Comparison of ENCODE assay signal across 10 cellular contexts in genomic region chr5:67160985-67161384, GRCh38. TPM values are rescaled to one million over a fixed set of nuclear protein-coding genes. Genes with fewer than 3 reads are reported as not detected.
DNase-seq lines count a peak whose midpoint lies in the region; ATAC-seq and TF ChIP-seq lines count a peak whose summit lies in the region.
"Had no signal": no experiment of that assay in that cellular context is flagged by ENCODE, and none has a peak within 500 bp of the region (broad histone marks: within the 10 kb centered on the region; RNA-seq: fewer than 3 reads in every experiment).

No MANE protein-coding gene starts in this region.

- H3K36me3 Mint-ChIP-seq in naive thymus-derived CD4-positive, alpha-beta T cell: peaks cover 4 to 52% (median 8%) of the 10 kb centered on the region in 5 donors

- ATAC-seq in naive thymus-derived CD4-positive, alpha-beta T cell: peak; percentile 57
- ATAC-seq in HG02798 (IDR thresholded peaks at IDR 0.05; ENCODE audit: poor library complexity, unreplicated experiment) (no peak), GM18517 (IDR thresholded peaks at IDR 0.05; ENCODE audit: unreplicated experiment) (no peak), GM19395 (IDR thresholded peaks at IDR 0.05; ENCODE audit: unreplicated experiment) (no peak)

- H3K4me3 ChIP-seq in astrocyte of the spinal cord (ENCODE audit: low read depth, low read length): no peak overlapping the region
- H3K4me3 ChIP-seq in naive thymus-derived CD4-positive, alpha-beta T cell (ENCODE audit: low read length): peak overlapping the region; percentile 10

- H3K4me1 Mint-ChIP-seq in naive thymus-derived CD4-positive, alpha-beta T cell: peaks cover 46 to 97% (median 77%) of the 10 kb centered on the region in 7 donors

- intact Hi-C loops in naive thymus-derived CD4-positive, alpha-beta T cell (cut with micrococcal nuclease): loop anchor here (1.0 to 10.0 kb wide), 6 partner anchors 48 to 2004 kb away; partner anchors contain the start of genes PIK3R1 (in 2 of the 2), CCNB1 (in 1 of the 2), CENPK (in 1 of the 2) and PPWD1 (in 1 of the 2)

- no peak for TF ChIP-seq CTCF in RWPE1 (conservative IDR thresholded peaks at IDR 0.05; ENCODE audit: low read depth)
- no peak for TF ChIP-seq CTCF in astrocyte of the spinal cord (IDR thresholded peaks at IDR 0.05; ENCODE audit: low read depth, low read length)

- H3K9me3 ChIP-seq in naive thymus-derived CD4-positive, alpha-beta T cell (ENCODE audit: control insufficient read depth in 2 of 3, low read length in 3 of 3): no peaks in the 10 kb centered on the region

- no peaks in the 10 kb centered on the region for H3K9me3 Mint-ChIP-seq in naive thymus-derived CD4-positive, alpha-beta T cell

- H3K4me3 Mint-ChIP-seq in naive thymus-derived CD4-positive, alpha-beta T cell: peak overlapping the region; percentile 8 to 92 (median 64)

- peaks cover 0 to 11% (median 0%) of the 10 kb centered on the region in 3 experiments for H3K36me3 ChIP-seq in naive thymus-derived CD4-positive, alpha-beta T cell (ENCODE audit: control insufficient read depth in 2 of 3, insufficient read depth in 3 of 3, low read length in 3 of 3)

- POLR2A ChIA-PET in RWPE1 (lab: Yijun Ruan, JAX; ENCODE audit: low non-redundant PET): no interaction called here
- POLR2A ChIA-PET in naive thymus-derived CD4-positive, alpha-beta T cell (lab: Charles Lee): interaction anchor here (1.0 to 17.7 kb wide), 7 partner anchors 20 to 168 kb away, joined by 3 to 348 read pairs (median 4); no protein-coding TSS in a partner anchor

- no peak overlapping the region for H3K27ac ChIP-seq in RWPE1
- peak overlapping the region; percentile 49 for H3K27ac ChIP-seq in naive thymus-derived CD4-positive, alpha-beta T cell (ENCODE audit: low read depth, low read length)

- peak overlapping the region in 8 of 9 donors; percentile 79 to 100 (median 92) for H3K27ac Mint-ChIP-seq in naive thymus-derived CD4-positive, alpha-beta T cell

- peaks cover 68% of the 10 kb centered on the region in 2 donors for H3K4me1 ChIP-seq in naive thymus-derived CD4-positive, alpha-beta T cell (ENCODE audit: control insufficient read depth in 2 of 2, insufficient read depth in 2 of 2, low read length in 2 of 2)

- CTCF ChIA-PET in RWPE1 (lab: Yijun Ruan, JAX): interaction anchor here (3.2 kb wide), 1 partner anchor 48 kb away, joined by 10 read pairs; no protein-coding TSS in a partner anchor
- CTCF ChIA-PET in naive thymus-derived CD4-positive, alpha-beta T cell (lab: Charles Lee): interaction anchor here (0.7 to 17.3 kb wide), 6 partner anchors 8 to 1297 kb away, joined by 3 to 370 read pairs (median 4); partner anchors contain the start of gene CD180

- no peaks in the 10 kb centered on the region for H3K27me3 Mint-ChIP-seq in naive thymus-derived CD4-positive, alpha-beta T cell

- H3K27me3 ChIP-seq in naive thymus-derived CD4-positive, alpha-beta T cell (ENCODE audit: control insufficient read depth in 2 of 2, insufficient read depth in 2 of 2, low read length in 2 of 2): no peaks in the 10 kb centered on the region

- in situ Hi-C loops in astrocyte of the spinal cord (cut with HindIII; ENCODE audit: low sequenced_read_pairs): no loop called here

- DNase-seq in COLO829 (ENCODE audit: low spot score) (peak; percentile 22), RWPE1 (ENCODE audit: low spot score) (peak; percentile 93), astrocyte of the spinal cord (ENCODE audit: low read depth, low spot score) (peak; percentile 59), NCI-H146 treated with DMSO at 0.1 percent for 48 hours (lab: John Stamatoyannopoulos, UW; ENCODE audit: unreplicated experiment) (no peak)
- peak in 8 of 9 donors; percentile 27 to 58 (median 48) for DNase-seq in naive thymus-derived CD4-positive, alpha-beta T cell
- DNase-seq: effector CD8-positive, alpha-beta T cell; posterior cingulate gyrus had no signal

RNA-seq across cellular contexts. Expression of gene CD180, which starts 35.6 kb away (rescaled TPM):
- 1 to 10 TPM in 3 of 5 experiments, under 1 TPM in 2; 0.37 to 6.4 (median 1.7) TPM for total RNA-seq in naive thymus-derived CD4-positive, alpha-beta T cell
- under 1 TPM; 0.20 to 0.22 TPM for polyA plus RNA-seq in naive thymus-derived CD4-positive, alpha-beta T cell
